In the genomic region with DNA sequence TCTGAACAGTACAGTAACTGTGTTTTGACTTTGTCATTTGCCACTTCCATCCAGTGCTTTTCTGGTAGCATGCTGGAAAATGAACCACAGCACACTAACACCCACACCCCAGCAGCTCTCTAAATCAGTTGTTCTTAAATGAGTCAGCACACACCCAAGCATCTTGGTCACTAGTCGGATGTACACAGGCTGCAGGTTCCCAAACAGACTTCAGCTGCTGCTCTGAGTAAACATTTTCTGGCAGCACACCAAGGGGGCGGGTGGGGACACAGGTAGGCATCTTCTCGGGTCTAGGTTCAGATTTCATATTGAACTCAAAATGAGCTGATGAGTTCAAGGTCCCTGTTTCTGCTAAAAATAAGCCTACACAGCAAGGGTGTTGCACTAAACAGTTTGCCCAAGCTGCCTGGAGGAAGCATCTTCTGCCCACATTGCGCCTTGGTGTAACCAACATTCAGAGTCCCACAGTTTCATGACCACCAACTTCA, we compare ENCODE assay signal across 8 cellular contexts. TPM values are rescaled to one million over a fixed set of nuclear protein-coding genes. Genes with fewer than 3 reads are reported as not detected.
DNase-seq lines count a peak whose midpoint lies in the region; ATAC-seq and TF ChIP-seq lines count a peak whose summit lies in the region.

No MANE protein-coding gene starts in this region.

- DNase-seq in COR-L47 (lab: John Stamatoyannopoulos, UW) = peak; percentile 59
- DNase-seq in activated CD8-positive, alpha-beta memory T cell treated with anti-CD3 and anti-CD28 coated beads, Interleukin-2, amount 50 U/mL, for 4 hours = peak; percentile 46
- DNase-seq in stimulated activated CD4-positive, alpha-beta T cell treated with anti-CD3 and anti-CD28 coated beads, Interleukin-2, amount 100 ng/mL, for 4 hours (ENCODE audit: low read depth) = peak; percentile 31
- no peak for DNase-seq in NOMO-1 (lab: John Stamatoyannopoulos, UW; ENCODE audit: unreplicated experiment in 2 of 2)
- no peak for DNase-seq in progenitor cell of endocrine pancreas (ENCODE audit: low spot score, unreplicated experiment)
- DNase-seq in NCI-H1694 (lab: John Stamatoyannopoulos, UW) = no peak

- no peaks in the 10 kb centered on the region for H3K9me3 Mint-ChIP-seq in progenitor cell of endocrine pancreas (ENCODE audit: low read depth)

- no peaks in the 10 kb centered on the region for H3K36me3 Mint-ChIP-seq in progenitor cell of endocrine pancreas (ENCODE audit: insufficient read depth)

- H3K27me3 Mint-ChIP-seq in progenitor cell of endocrine pancreas = peaks cover 8% of the 10 kb centered on the region

- no peak overlapping the region for H3K4me3 Mint-ChIP-seq in progenitor cell of endocrine pancreas (ENCODE audit: low read depth)

- peak; percentile 85 for ATAC-seq in GM19467 (IDR thresholded peaks at IDR 0.05; ENCODE audit: unreplicated experiment)
- peak; percentile 87 for ATAC-seq in HG03457 (IDR thresholded peaks at IDR 0.05; ENCODE audit: unreplicated experiment)

- TF ChIP-seq CTCF in progenitor cell of endocrine pancreas (IDR thresholded peaks at IDR 0.05; ENCODE audit: unreplicated experiment) = no peak

- H3K27ac Mint-ChIP-seq in progenitor cell of endocrine pancreas = no peak overlapping the region

- no peaks in the 10 kb centered on the region for H3K4me1 Mint-ChIP-seq in progenitor cell of endocrine pancreas (ENCODE audit: low read depth)

RNA-seq across cellular contexts. Expression of a gene that starts 39.8 kb away (rescaled TPM):
- total RNA-seq in progenitor cell of endocrine pancreas = not detected in 2 replicates

Comparison
In these comparisons a context has a peak if more than half of its experiments do, and no peak if none do; other contexts are left out.
1. DNase-seq: peak in COR-L47 (single experiment), activated CD8-positive, alpha-beta memory T cell treated with anti-CD3 and anti-CD28 coated beads, Interleukin-2, amount 50 U/mL, for 4 hours (single experiment) and stimulated activated CD4-positive, alpha-beta T cell treated with anti-CD3 and anti-CD28 coated beads, Interleukin-2, amount 100 ng/mL, for 4 hours (single experiment); none in NOMO-1 (0 of 2), progenitor cell of endocrine pancreas (single experiment) and NCI-H1694 (single experiment).